ENCODE assay signal across 10 cellular contexts in genomic region chr5:32542216-32543059, GRCh38. TPM values are rescaled to one million over a fixed set of nuclear protein-coding genes. Genes with fewer than 3 reads are reported as not detected.
DNase-seq lines count a peak whose midpoint lies in the region; ATAC-seq and TF ChIP-seq lines count a peak whose summit lies in the region.
"Had no signal": no experiment of that assay in that cellular context is flagged by ENCODE, and none has a peak within 500 bp of the region (broad histone marks: within the 10 kb centered on the region; RNA-seq: fewer than 3 reads in every experiment).

No MANE protein-coding gene starts in this region.

- no peak overlapping the region for H3K4me3 Mint-ChIP-seq in activated naive CD4-positive, alpha-beta T cell treated with anti-CD3 and anti-CD28 coated beads for 36 hours
- H3K4me3 Mint-ChIP-seq in T-helper 17 cell (no peak overlapping the region), GM23338 (no peak overlapping the region)
- H3K4me3 Mint-ChIP-seq in stimulated activated naive B cell treated with anti-CD40 and anti-IgM and Interleukin-4, amounts not matched to agents 10 μg/mL and 1 μg/mL and 100 μg/mL, for 72 hours, result peak overlapping the region; percentile 57 to 58

- no peak overlapping the region for H3K4me2 ChIP-seq in GM23338

- H3K4me1 ChIP-seq in GM23338 (ENCODE audit: insufficient read depth), result no peaks in the 10 kb centered on the region

- peak; percentile 62 for ATAC-seq in HG03060 (IDR thresholded peaks at IDR 0.05; ENCODE audit: low read depth, unreplicated experiment)
- peak; percentile 27 for ATAC-seq in T-helper 17 cell
- peak; percentile 66 to 69 for ATAC-seq in stimulated activated naive B cell treated with anti-CD40 and anti-IgM and Interleukin-4, amounts not matched to agents 10 μg/mL and 1 μg/mL and 100 μg/mL, for 72 hours (replicated peaks)
- no peak for ATAC-seq in left colon
- ATAC-seq in GM23338, result no peak

- peaks cover 3% of the 10 kb centered on the region for H3K9me3 Mint-ChIP-seq in activated naive CD4-positive, alpha-beta T cell treated with anti-CD3 and anti-CD28 coated beads for 36 hours
- H3K9me3 Mint-ChIP-seq in stimulated activated naive B cell treated with anti-CD40 and anti-IgM and Interleukin-4, amounts not matched to agents 10 μg/mL and 1 μg/mL and 100 μg/mL, for 72 hours, result peaks cover 0 to 2% of the 10 kb centered on the region in 2 donors
- H3K9me3 Mint-ChIP-seq in GM23338, result no peaks in the 10 kb centered on the region

- H3K36me3 Mint-ChIP-seq in activated naive CD4-positive, alpha-beta T cell treated with anti-CD3 and anti-CD28 coated beads for 36 hours (ENCODE audit: low read depth), result peaks cover 4% of the 10 kb centered on the region
- H3K36me3 Mint-ChIP-seq in T-helper 17 cell (ENCODE audit: low read depth) (no peaks in the 10 kb centered on the region), GM23338 (ENCODE audit: low read depth) (no peaks in the 10 kb centered on the region)
- H3K36me3 Mint-ChIP-seq in stimulated activated naive B cell treated with anti-CD40 and anti-IgM and Interleukin-4, amounts not matched to agents 10 μg/mL and 1 μg/mL and 100 μg/mL, for 72 hours, result peaks cover 3 to 5% of the 10 kb centered on the region in 2 donors

- no peaks in the 10 kb centered on the region for H3K27me3 ChIP-seq in GM23338 (ENCODE audit: insufficient read depth)

- H3K79me2 ChIP-seq in GM23338 (replicated peaks; ENCODE audit: insufficient read depth), result no peaks in the 10 kb centered on the region

- no peaks in the 10 kb centered on the region for H3K27me3 Mint-ChIP-seq in activated naive CD4-positive, alpha-beta T cell treated with anti-CD3 and anti-CD28 coated beads for 36 hours (ENCODE audit: low read depth)
- H3K27me3 Mint-ChIP-seq in T-helper 17 cell (no peaks in the 10 kb centered on the region), GM23338 (ENCODE audit: insufficient read depth, low read depth, poor library complexity) (peaks cover 2% of the 10 kb centered on the region)
- H3K27me3 Mint-ChIP-seq in stimulated activated naive B cell treated with anti-CD40 and anti-IgM and Interleukin-4, amounts not matched to agents 10 μg/mL and 1 μg/mL and 100 μg/mL, for 72 hours, result no peaks in the 10 kb centered on the region

- no peak overlapping the region for H3K27ac ChIP-seq in GM23338 (ENCODE audit: low read depth)
- H3K27ac ChIP-seq: C4-2B had no signal

- peak; percentile 51 for DNase-seq in activated naive CD4-positive, alpha-beta T cell treated with anti-CD3 and anti-CD28 coated beads for 36 hours
- no peak for DNase-seq in activated naive CD4-positive, alpha-beta T cell treated with anti-CD3 and anti-CD28 coated beads, Interleukin-2, amount 50 U/mL, for 16 hours
- DNase-seq in T-helper 17 cell (no peak), left colon (no peak), GM23338 (ENCODE audit: low spot score) (no peak), NCI-H510A treated with DMSO at 0.1 percent for 48 hours (lab: John Stamatoyannopoulos, UW) (no peak)
- DNase-seq in stimulated activated naive B cell treated with anti-CD40 and anti-IgM and Interleukin-4, amounts not matched to agents 10 μg/mL and 1 μg/mL and 100 μg/mL, for 72 hours, result peak; percentile 41

- H3K9me2 ChIP-seq in GM23338 (ENCODE audit: insufficient read depth), result no peaks in the 10 kb centered on the region

- H2AFZ ChIP-seq in GM23338, result no peak overlapping the region

- H4K20me1 ChIP-seq in GM23338 (replicated peaks; ENCODE audit: insufficient read depth), result no peaks in the 10 kb centered on the region

- CTCF ChIA-PET in activated naive CD4-positive, alpha-beta T cell treated with anti-CD3 and anti-CD28 coated beads for 36 hours (lab: Charles Lee), result interaction anchor here (1.3 to 1.9 kb wide), 2 partner anchors 44 to 53 kb away, joined by 4 read pairs; no protein-coding TSS in a partner anchor

- peaks cover 40% of the 10 kb centered on the region for H3K4me1 Mint-ChIP-seq in activated naive CD4-positive, alpha-beta T cell treated with anti-CD3 and anti-CD28 coated beads for 36 hours (ENCODE audit: low read depth)
- H3K4me1 Mint-ChIP-seq in T-helper 17 cell, result peaks cover 32% of the 10 kb centered on the region
- peaks cover 41 to 56% of the 10 kb centered on the region in 2 donors for H3K4me1 Mint-ChIP-seq in stimulated activated naive B cell treated with anti-CD40 and anti-IgM and Interleukin-4, amounts not matched to agents 10 μg/mL and 1 μg/mL and 100 μg/mL, for 72 hours
- H3K4me1 Mint-ChIP-seq in GM23338, result peaks cover under 1% of the 10 kb centered on the region; the same call in 2 of the 3 replicates

- intact Hi-C loops in activated naive CD4-positive, alpha-beta T cell treated with anti-CD3 and anti-CD28 coated beads for 36 hours (cut with micrococcal nuclease), result loop anchor here (1.0 to 2.0 kb wide), 4 partner anchors 10 to 43 kb away; partner anchors contain the start of gene SUB1
- intact Hi-C loops in left colon (cut with DNase I, micrococcal nuclease), result no loop called here

- no peak for TF ChIP-seq CTCF in GM23338 (conservative IDR thresholded peaks at IDR 0.05; ENCODE audit: low read depth in 2 of 2)

- no peak overlapping the region for H3K4me3 ChIP-seq in GM23338
- H3K4me3 ChIP-seq: lung had no signal

- H3K27ac Mint-ChIP-seq in activated naive CD4-positive, alpha-beta T cell treated with anti-CD3 and anti-CD28 coated beads for 36 hours, result peak overlapping the region; percentile 79
- H3K27ac Mint-ChIP-seq in T-helper 17 cell (no peak overlapping the region), GM23338 (no peak overlapping the region)
- H3K27ac Mint-ChIP-seq in stimulated activated naive B cell treated with anti-CD40 and anti-IgM and Interleukin-4, amounts not matched to agents 10 μg/mL and 1 μg/mL and 100 μg/mL, for 72 hours, result peak overlapping the region; percentile 88

- no peaks in the 10 kb centered on the region for H3F3A ChIP-seq in GM23338 (replicated peaks; ENCODE audit: low read depth)

- no peaks in the 10 kb centered on the region for H3K36me3 ChIP-seq in GM23338 (ENCODE audit: insufficient read depth)

- no peaks in the 10 kb centered on the region for H3K9me3 ChIP-seq in T-helper 17 cell (ENCODE audit: control insufficient read depth, low read length, poor library complexity, severe bottlenecking)

TF ChIP-seq in GM23338, 12 proteins besides CTCF, POLR2A, EP300 and RAD21:
- TF ChIP-seq JUNB (IDR thresholded peaks at IDR 0.05; ENCODE audit: unreplicated experiment), result no peak
- no peak for TF ChIP-seq EZH2 (IDR thresholded peaks at IDR 0.05; ENCODE audit: low read depth, unreplicated experiment)
- no peak for TF ChIP-seq ETS1 (IDR thresholded peaks at IDR 0.05)

RNA-seq across cellular contexts. Expression of gene SUB1, which starts 42.9 kb away (rescaled TPM):
- 100 to 1,000 TPM; 397 to 400 TPM for total RNA-seq in activated naive CD4-positive, alpha-beta T cell treated with anti-CD3 and anti-CD28 coated beads for 36 hours
- 100 to 1,000 TPM; 311 to 325 TPM for total RNA-seq in T-helper 17 cell
- 100 to 1,000 TPM; 169 to 188 TPM for total RNA-seq in left colon
- 288 and 365 TPM in 2 replicates for total RNA-seq in GM23338 (2014; rRNA removed; shearing (Covaris generic))
- 1,041 and 1,042 TPM in 2 replicates for polyA plus RNA-seq in GM23338 (2016; fragmentation: Nextera tagmentation; extraction: Ambion mirVana)

Comparison
In these comparisons a context has a peak if more than half of its experiments do, and no peak if none do; other contexts are left out.
1. DNase-seq: peak in activated naive CD4-positive, alpha-beta T cell treated with anti-CD3 and anti-CD28 coated beads for 36 hours (single experiment) and stimulated activated naive B cell treated with anti-CD40 and anti-IgM and Interleukin-4, amounts not matched to agents 10 μg/mL and 1 μg/mL and 100 μg/mL, for 72 hours (single experiment); none in activated naive CD4-positive, alpha-beta T cell treated with anti-CD3 and anti-CD28 coated beads, Interleukin-2, amount 50 U/mL, for 16 hours (single experiment), T-helper 17 cell (0 of 3), left colon (0 of 2), GM23338 (single experiment) and NCI-H510A treated with DMSO at 0.1 percent for 48 hours (single experiment).
2. H3K27ac Mint-ChIP-seq: peak in activated naive CD4-positive, alpha-beta T cell treated with anti-CD3 and anti-CD28 coated beads for 36 hours (single experiment) and stimulated activated naive B cell treated with anti-CD40 and anti-IgM and Interleukin-4, amounts not matched to agents 10 μg/mL and 1 μg/mL and 100 μg/mL, for 72 hours (single experiment); none in T-helper 17 cell (single experiment) and GM23338 (single experiment).
3. H3K4me3 Mint-ChIP-seq: peak in stimulated activated naive B cell treated with anti-CD40 and anti-IgM and Interleukin-4, amounts not matched to agents 10 μg/mL and 1 μg/mL and 100 μg/mL, for 72 hours (2 of 2); none in activated naive CD4-positive, alpha-beta T cell treated with anti-CD3 and anti-CD28 coated beads for 36 hours (single experiment), T-helper 17 cell (single experiment) and GM23338 (single experiment).
4. ATAC-seq: peak in HG03060 (single experiment), T-helper 17 cell (single experiment) and stimulated activated naive B cell treated with anti-CD40 and anti-IgM and Interleukin-4, amounts not matched to agents 10 μg/mL and 1 μg/mL and 100 μg/mL, for 72 hours (2 of 2); none in left colon (single experiment) and GM23338 (single experiment).